ENCODE assay signal across 1 cellular context in genomic region chr7:111029574-111030357, GRCh38.
TF ChIP-seq lines count a peak whose summit lies in the region.

No MANE protein-coding gene starts in this region.

TF ChIP-seq in GM12878, 131 proteins besides CTCF, POLR2A, EP300 and RAD21 (continued from another document):
- TF ChIP-seq ZBTB4 (CRISPR knock-in tag; IDR thresholded peaks at IDR 0.05) (no peak), ZNF217 (IDR thresholded peaks at IDR 0.05) (no peak), JUND (IDR thresholded peaks at IDR 0.05; ENCODE audit: low read depth, low read length) (no peak), HCFC1 (IDR thresholded peaks at IDR 0.05; ENCODE audit: low read length) (no peak), CEBPB (IDR thresholded peaks at IDR 0.05; ENCODE audit: borderline replicate concordance in 1 of 2, low read depth in 2 of 2, low read length in 2 of 2) (0 out of 4 replicates have a peak, but pooled peaks of 1 of the 2 experiments have one; percentile 62), RUNX3 (IDR thresholded peaks at IDR 0.05; ENCODE audit: low read length) (peak; percentile 54), EZH2 (IDR thresholded peaks at IDR 0.05; ENCODE audit: borderline replicate concordance, control insufficient read depth, low read depth, low read length) (no peak), MYB (IDR thresholded peaks at IDR 0.05; ENCODE audit: borderline replicate concordance, low read depth, low read length) (no peak), TCF7 (IDR thresholded peaks at IDR 0.05; ENCODE audit: borderline replicate concordance) (peak; percentile 65; the same call in 1 of the 2 replicates), MEF2A (IDR thresholded peaks at IDR 0.05; ENCODE audit: insufficient read depth, low read depth, low read length) (peak; percentile 59; the same call in 1 of the 2 replicates), EED (IDR thresholded peaks at IDR 0.05; ENCODE audit: low read depth) (0 out of 2 replicates have a peak, but pooled peaks have one; percentile 12), JUNB (IDR thresholded peaks at IDR 0.05) (peak; percentile 45; the same call in 1 of the 2 replicates), FOXM1 (IDR thresholded peaks at IDR 0.05; ENCODE audit: low read depth, low read length) (peak; percentile 72; the same call in 1 of the 2 replicates), ZSCAN29 (IDR thresholded peaks at IDR 0.05) (no peak)
- TF ChIP-seq, protein P1, sequence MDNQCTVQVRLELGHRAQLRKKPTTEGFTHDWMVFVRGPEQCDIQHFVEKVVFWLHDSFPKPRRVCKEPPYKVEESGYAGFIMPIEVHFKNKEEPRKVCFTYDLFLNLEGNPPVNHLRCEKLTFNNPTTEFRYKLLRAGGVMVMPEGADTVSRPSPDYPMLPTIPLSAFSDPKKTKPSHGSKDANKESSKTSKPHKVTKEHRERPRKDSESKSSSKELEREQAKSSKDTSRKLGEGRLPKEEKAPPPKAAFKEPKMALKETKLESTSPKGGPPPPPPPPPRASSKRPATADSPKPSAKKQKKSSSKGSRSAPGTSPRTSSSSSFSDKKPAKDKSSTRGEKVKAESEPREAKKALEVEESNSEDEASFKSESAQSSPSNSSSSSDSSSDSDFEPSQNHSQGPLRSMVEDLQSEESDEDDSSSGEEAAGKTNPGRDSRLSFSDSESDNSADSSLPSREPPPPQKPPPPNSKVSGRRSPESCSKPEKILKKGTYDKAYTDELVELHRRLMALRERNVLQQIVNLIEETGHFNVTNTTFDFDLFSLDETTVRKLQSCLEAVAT (IDR thresholded peaks at IDR 0.05): no peak
- TF ChIP-seq, protein P2, sequence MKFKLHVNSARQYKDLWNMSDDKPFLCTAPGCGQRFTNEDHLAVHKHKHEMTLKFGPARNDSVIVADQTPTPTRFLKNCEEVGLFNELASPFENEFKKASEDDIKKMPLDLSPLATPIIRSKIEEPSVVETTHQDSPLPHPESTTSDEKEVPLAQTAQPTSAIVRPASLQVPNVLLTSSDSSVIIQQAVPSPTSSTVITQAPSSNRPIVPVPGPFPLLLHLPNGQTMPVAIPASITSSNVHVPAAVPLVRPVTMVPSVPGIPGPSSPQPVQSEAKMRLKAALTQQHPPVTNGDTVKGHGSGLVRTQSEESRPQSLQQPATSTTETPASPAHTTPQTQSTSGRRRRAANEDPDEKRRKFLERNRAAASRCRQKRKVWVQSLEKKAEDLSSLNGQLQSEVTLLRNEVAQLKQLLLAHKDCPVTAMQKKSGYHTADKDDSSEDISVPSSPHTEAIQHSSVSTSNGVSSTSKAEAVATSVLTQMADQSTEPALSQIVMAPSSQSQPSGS (IDR thresholded peaks at IDR 0.05; ENCODE audit: low read length): peak; percentile 71; the same call in 1 of the 2 replicates
- TF ChIP-seq, protein P3, sequence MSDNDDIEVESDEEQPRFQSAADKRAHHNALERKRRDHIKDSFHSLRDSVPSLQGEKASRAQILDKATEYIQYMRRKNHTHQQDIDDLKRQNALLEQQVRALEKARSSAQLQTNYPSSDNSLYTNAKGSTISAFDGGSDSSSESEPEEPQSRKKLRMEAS (IDR thresholded peaks at IDR 0.05; ENCODE audit: low read depth, low read length): no peak
